7 cellular contexts compared by ENCODE assay signal in the genomic region with DNA sequence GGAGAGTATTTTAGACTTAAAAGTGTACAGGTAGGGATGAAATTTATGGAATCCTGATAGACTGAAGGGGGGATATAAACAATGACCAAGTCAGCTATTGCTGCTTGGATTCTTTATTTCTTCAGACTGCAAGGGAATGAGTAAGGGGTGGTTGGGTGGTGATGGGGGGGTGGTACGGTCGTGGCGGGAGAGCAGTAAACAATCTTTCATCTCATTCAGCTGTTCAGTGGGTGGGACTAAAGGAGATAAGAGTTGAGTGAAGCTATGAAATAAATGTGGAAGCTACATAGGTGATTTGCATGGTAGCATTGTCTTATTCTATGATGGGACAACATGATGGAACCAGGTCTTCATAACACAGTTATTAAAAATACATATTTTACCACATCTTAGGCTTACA. TPM values are rescaled to one million over a fixed set of nuclear protein-coding genes. Genes with fewer than 3 reads are reported as not detected.
DNase-seq lines count a peak whose midpoint lies in the region; ATAC-seq, FAIRE-seq and TF ChIP-seq lines count a peak whose summit lies in the region.

No MANE protein-coding gene starts in this region.

- H3K9me3 ChIP-seq in HCT116 (ENCODE audit: control insufficient read depth in 1 of 2, insufficient read depth in 1 of 2, low read depth in 1 of 2, low read length in 2 of 2) (no peaks in the 10 kb centered on the region), gastrocnemius medialis (no peaks in the 10 kb centered on the region)

- intact Hi-C loops in HCT116 (cut with micrococcal nuclease), result no loop called here
- intact Hi-C loops in gastrocnemius medialis (cut with DNase I; ENCODE audit: low total_unique reads), result loop anchor here (1.0 to 10.0 kb wide), 4 partner anchors 45 to 490 kb away; no protein-coding TSS in a partner anchor

- peaks cover 8 to 20% of the 10 kb centered on the region in 2 experiments; a peak in 3 of 4 replicates for H3K4me1 ChIP-seq in HCT116 (ENCODE audit: control insufficient read depth in 1 of 2, insufficient read depth in 2 of 2, low read length in 2 of 2)
- peaks cover 23 to 32% of the 10 kb centered on the region in 2 donors for H3K4me1 ChIP-seq in gastrocnemius medialis

- H3K27me3 ChIP-seq in HCT116 (ENCODE audit: insufficient read depth, low read length), result no peaks in the 10 kb centered on the region
- no peaks in the 10 kb centered on the region for H3K27me3 ChIP-seq in gastrocnemius medialis

- 0 out of 2 replicates have a peak, but pooled peaks cover 10% of the 10 kb centered on the region for H4K20me1 ChIP-seq in HCT116 (ENCODE audit: insufficient read depth)

- in situ Hi-C loops in gastrocnemius medialis (cut with MboI; ENCODE audit: low sequenced_read_pairs in 4 of 4), result loop anchor here in 1 of 4 donors (25.0 kb wide), 1 partner anchor 90 kb away; no protein-coding TSS in a partner anchor

- no peaks in the 10 kb centered on the region for H3K9me2 ChIP-seq in HCT116 (ENCODE audit: insufficient read depth)

- no peaks in the 10 kb centered on the region for H3K27me3 Mint-ChIP-seq in T-helper 2 cell treated with Interferon-gamma antibody and Interleukin-4, amounts not matched to agents 5 μg/mL and 100 μg/mL, for 36 hours (ENCODE audit: low read depth)

- no TSS peak for BruUV-seq in HCT116 (replicated peaks; lab: Mats Ljungman, UMichigan)

- no peaks in the 10 kb centered on the region for H3K9me3 Mint-ChIP-seq in T-helper 2 cell treated with Interferon-gamma antibody and Interleukin-4, amounts not matched to agents 5 μg/mL and 100 μg/mL, for 36 hours

- H3K4me2 ChIP-seq in HCT116 (ENCODE audit: low read length), result peak overlapping the region; percentile 90

- H3K79me2 ChIP-seq in HCT116 (ENCODE audit: insufficient read depth, low read length), result peaks cover 75% of the 10 kb centered on the region

- ATAC-seq in HCT116 (no peak), gastrocnemius medialis (no peak)

- DNase-seq in HCT116 (ENCODE audit: low read depth, low spot score), result no peak
- DNase-seq in T-helper 2 cell treated with Interferon-gamma antibody and Interleukin-4, amounts not matched to agents 5 μg/mL and 100 μg/mL, for 36 hours (ENCODE audit: low spot score), result no peak
- no peak for DNase-seq in epithelial cell of proximal tubule (ENCODE audit: low read depth)
- DNase-seq in gastrocnemius medialis, result no peak
- DNase-seq in RCC 7860 (ENCODE audit: low spot score), result no peak
- no peak for DNase-seq in SKM-1 (lab: John Stamatoyannopoulos, UW; ENCODE audit: unreplicated experiment)
- DNase-seq in occipital lobe (lab: John Stamatoyannopoulos, UW), result no peak

- TF ChIP-seq CTCF in HCT116 (IDR thresholded peaks at IDR 0.05 in 2 of 3, conservative IDR thresholded peaks at IDR 0.05 in 1 of 3; ENCODE audit: borderline replicate concordance in 1 of 3, insufficient read depth in 1 of 3, low read depth in 2 of 3, low read length in 2 of 3) (no peak), epithelial cell of proximal tubule (conservative IDR thresholded peaks at IDR 0.05; ENCODE audit: low read depth, low read length) (no peak), gastrocnemius medialis (IDR thresholded peaks at IDR 0.05 in 4 of 5, conservative IDR thresholded peaks at IDR 0.05 in 1 of 5) (no peak)

- peak overlapping the region; percentile 98 for H3K4me3 Mint-ChIP-seq in T-helper 2 cell treated with Interferon-gamma antibody and Interleukin-4, amounts not matched to agents 5 μg/mL and 100 μg/mL, for 36 hours

- TF ChIP-seq POLR2A in HCT116 (IDR thresholded peaks at IDR 0.05; ENCODE audit: borderline replicate concordance, extremely low read depth, insufficient read depth, insufficient read length), result no peak
- no peak for TF ChIP-seq POLR2A in gastrocnemius medialis (IDR thresholded peaks at IDR 0.05)

- no peak for TF ChIP-seq RAD21 in HCT116 (IDR thresholded peaks at IDR 0.05; ENCODE audit: low read depth)

- POLR2A ChIA-PET in HCT116 (lab: Charles Lee), result no interaction called here

- RAD21 ChIA-PET in HCT116 (lab: Charles Lee; ENCODE audit: low non-redundant PET in 1 of 2, low total read pairs in 2 of 2, uncharacterized antibody in 2 of 2, unreplicated experiment in 2 of 2), result no interaction called here

- H3K36me3 Mint-ChIP-seq in T-helper 2 cell treated with Interferon-gamma antibody and Interleukin-4, amounts not matched to agents 5 μg/mL and 100 μg/mL, for 36 hours (ENCODE audit: low read depth), result peaks cover 18% of the 10 kb centered on the region

- H3K27ac ChIP-seq in HCT116 (ENCODE audit: low read depth, low read length) (no peak overlapping the region; the same call in 1 of the 2 replicates), gastrocnemius medialis (peak overlapping the region in 3 of 4 donors; percentile 92 to 96 (median 94))

- H3K4me1 Mint-ChIP-seq in T-helper 2 cell treated with Interferon-gamma antibody and Interleukin-4, amounts not matched to agents 5 μg/mL and 100 μg/mL, for 36 hours (ENCODE audit: low read depth), result peaks cover 44% of the 10 kb centered on the region

- H3K4me3 ChIP-seq in HCT116 (replicated peaks in 1 of 2; ENCODE audit: low read depth in 1 of 2, low read length in 2 of 2) (peak overlapping the region; percentile 72 to 78), epithelial cell of proximal tubule (ENCODE audit: low read depth, low read length) (peak overlapping the region; percentile 87), gastrocnemius medialis (peak overlapping the region; percentile 86 to 96 (median 90))

- H3K36me3 ChIP-seq in HCT116 (ENCODE audit: control insufficient read depth in 1 of 2, insufficient read depth in 2 of 2, low read length in 2 of 2), result no peaks in the 10 kb centered on the region
- H3K36me3 ChIP-seq in gastrocnemius medialis, result no peaks in the 10 kb centered on the region

- H3K9ac ChIP-seq in HCT116 (ENCODE audit: low read length), result peak overlapping the region; percentile 84

- H2AFZ ChIP-seq in HCT116 (ENCODE audit: low read depth, low read length, poor library complexity, severe bottlenecking), result no peak overlapping the region

- H3K27ac Mint-ChIP-seq in T-helper 2 cell treated with Interferon-gamma antibody and Interleukin-4, amounts not matched to agents 5 μg/mL and 100 μg/mL, for 36 hours, result peak overlapping the region; percentile 97

- FAIRE-seq in RCC 7860 (lab: Jason Lieb, UNC), result no peak

- CTCF ChIA-PET in HCT116 (lab: Charles Lee), result no interaction called here

TF ChIP-seq in HCT116, 20 proteins besides CTCF, POLR2A, EP300 and RAD21:
- TF ChIP-seq CEBPB (IDR thresholded peaks at IDR 0.05; ENCODE audit: low read depth), result no peak
- TF ChIP-seq CBX3 (IDR thresholded peaks at IDR 0.05; ENCODE audit: low read depth), result no peak
- TF ChIP-seq JUND (IDR thresholded peaks at IDR 0.05), result no peak
- TF ChIP-seq FOSL1 (IDR thresholded peaks at IDR 0.05; ENCODE audit: low read depth), result no peak

RNA-seq across cellular contexts. Expression of gene SEPTIN7, which starts 1.8 kb away (rescaled TPM):
- total RNA-seq in HCT116 (2021; ENCODE audit: unreplicated experiment) (140 TPM), epithelial cell of proximal tubule (154 and 188 TPM in 2 replicates), gastrocnemius medialis (100 to 1,000 TPM in 3 of 4 donors, 10 to 100 TPM in 1; 92.1 to 145 (median 114) TPM), occipital lobe (370 TPM)
- polyA plus RNA-seq in HCT116 (2012), result 61.9 and 78.8 TPM in 2 replicates
